1 cellular context compared by ENCODE assay signal in the genomic region with DNA sequence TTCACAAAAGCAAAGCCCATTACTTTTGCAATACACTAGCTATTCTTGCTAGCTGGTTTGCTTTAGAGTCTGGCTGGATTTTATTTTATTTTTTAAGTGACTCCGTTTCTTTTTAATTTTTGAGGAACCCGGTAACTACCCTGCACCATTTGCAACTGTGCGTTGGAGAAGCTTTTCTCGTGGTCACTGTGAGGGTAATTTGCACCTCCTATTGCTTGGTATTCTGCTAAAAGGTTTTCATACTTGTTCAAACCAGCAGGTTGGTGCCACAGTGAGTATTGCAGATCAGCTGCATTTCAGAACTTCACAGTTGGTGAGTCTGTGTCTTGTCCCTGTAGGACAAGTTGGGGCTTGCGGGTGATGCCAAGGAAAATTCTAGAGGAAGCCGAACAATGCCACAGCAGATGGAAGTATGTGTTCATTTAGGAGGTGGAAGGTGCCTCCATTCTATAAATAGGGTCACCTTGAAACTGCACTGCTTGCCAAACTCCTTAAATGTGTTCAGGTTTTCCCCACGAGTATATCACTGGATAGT.
TF ChIP-seq lines count a peak whose summit lies in the region.

No MANE protein-coding gene starts in this region.

TF ChIP-seq in GM23338, 12 proteins besides CTCF, POLR2A, EP300 and RAD21:
- TF ChIP-seq, protein P1, sequence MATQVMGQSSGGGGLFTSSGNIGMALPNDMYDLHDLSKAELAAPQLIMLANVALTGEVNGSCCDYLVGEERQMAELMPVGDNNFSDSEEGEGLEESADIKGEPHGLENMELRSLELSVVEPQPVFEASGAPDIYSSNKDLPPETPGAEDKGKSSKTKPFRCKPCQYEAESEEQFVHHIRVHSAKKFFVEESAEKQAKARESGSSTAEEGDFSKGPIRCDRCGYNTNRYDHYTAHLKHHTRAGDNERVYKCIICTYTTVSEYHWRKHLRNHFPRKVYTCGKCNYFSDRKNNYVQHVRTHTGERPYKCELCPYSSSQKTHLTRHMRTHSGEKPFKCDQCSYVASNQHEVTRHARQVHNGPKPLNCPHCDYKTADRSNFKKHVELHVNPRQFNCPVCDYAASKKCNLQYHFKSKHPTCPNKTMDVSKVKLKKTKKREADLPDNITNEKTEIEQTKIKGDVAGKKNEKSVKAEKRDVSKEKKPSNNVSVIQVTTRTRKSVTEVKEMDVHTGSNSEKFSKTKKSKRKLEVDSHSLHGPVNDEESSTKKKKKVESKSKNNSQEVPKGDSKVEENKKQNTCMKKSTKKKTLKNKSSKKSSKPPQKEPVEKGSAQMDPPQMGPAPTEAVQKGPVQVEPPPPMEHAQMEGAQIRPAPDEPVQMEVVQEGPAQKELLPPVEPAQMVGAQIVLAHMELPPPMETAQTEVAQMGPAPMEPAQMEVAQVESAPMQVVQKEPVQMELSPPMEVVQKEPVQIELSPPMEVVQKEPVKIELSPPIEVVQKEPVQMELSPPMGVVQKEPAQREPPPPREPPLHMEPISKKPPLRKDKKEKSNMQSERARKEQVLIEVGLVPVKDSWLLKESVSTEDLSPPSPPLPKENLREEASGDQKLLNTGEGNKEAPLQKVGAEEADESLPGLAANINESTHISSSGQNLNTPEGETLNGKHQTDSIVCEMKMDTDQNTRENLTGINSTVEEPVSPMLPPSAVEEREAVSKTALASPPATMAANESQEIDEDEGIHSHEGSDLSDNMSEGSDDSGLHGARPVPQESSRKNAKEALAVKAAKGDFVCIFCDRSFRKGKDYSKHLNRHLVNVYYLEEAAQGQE (IDR thresholded peaks at IDR 0.05; ENCODE audit: unreplicated experiment): no peak
- no peak for TF ChIP-seq JUNB (IDR thresholded peaks at IDR 0.05; ENCODE audit: unreplicated experiment)
- TF ChIP-seq ZNF331 (CRISPR knock-in tag; IDR thresholded peaks at IDR 0.05; ENCODE audit: low read depth): no peak
- no peak for TF ChIP-seq EZH2 (IDR thresholded peaks at IDR 0.05; ENCODE audit: low read depth, unreplicated experiment)
- TF ChIP-seq CREB1 (CRISPR knock-in tag; IDR thresholded peaks at IDR 0.05; ENCODE audit: low read depth): no peak
- no peak for TF ChIP-seq STAT1 (IDR thresholded peaks at IDR 0.05; ENCODE audit: unreplicated experiment)
- no peak for TF ChIP-seq NANOG (IDR thresholded peaks at IDR 0.05; ENCODE audit: borderline replicate concordance)
